1 cellular context compared by ENCODE assay signal in genomic region chr4:83390965-83391364, GRCh38.
TF ChIP-seq lines count a peak whose summit lies in the region.

No MANE protein-coding gene starts in this region.

TF ChIP-seq in HepG2, 621 proteins besides CTCF, POLR2A, EP300 and RAD21 (continued from another document):
- TF ChIP-seq CBFB (CRISPR knock-in tag; IDR thresholded peaks at IDR 0.05) (no peak), ZNF720 (CRISPR knock-in tag; IDR thresholded peaks at IDR 0.05) (no peak), MAFF (IDR thresholded peaks at IDR 0.05; ENCODE audit: low read depth, low read length) (peak; percentile 84), RORA (CRISPR knock-in tag; IDR thresholded peaks at IDR 0.05) (no peak), RARA (CRISPR knock-in tag; IDR thresholded peaks at IDR 0.05) (peak; percentile 68; the same call in 1 of the 2 replicates), MAFK (conservative IDR thresholded peaks at IDR 0.05 in 1 of 2, IDR thresholded peaks at IDR 0.05 in 1 of 2; ENCODE audit: low read length in 2 of 2) (peak; percentile 88 to 89), ATM (IDR thresholded peaks at IDR 0.05; ENCODE audit: borderline replicate concordance) (no peak), CSRNP1 (CRISPR knock-in tag; IDR thresholded peaks at IDR 0.05) (no peak), ATF7-NPFF (CRISPR knock-in tag; IDR thresholded peaks at IDR 0.05; ENCODE audit: low read depth) (no peak), ZNF678 (CRISPR knock-in tag; IDR thresholded peaks at IDR 0.05) (no peak), ZXDC (CRISPR knock-in tag; IDR thresholded peaks at IDR 0.05) (no peak), DNMT1 (CRISPR knock-in tag; IDR thresholded peaks at IDR 0.05) (no peak), ZSCAN21 (CRISPR knock-in tag; IDR thresholded peaks at IDR 0.05; ENCODE audit: borderline replicate concordance) (no peak), TBP (CRISPR knock-in tag; IDR thresholded peaks at IDR 0.05) (no peak), MBNL3 (CRISPR knock-in tag; conservative IDR thresholded peaks at IDR 0.05) (no peak), ZMYM3 (CRISPR knock-in tag; IDR thresholded peaks at IDR 0.05) (no peak), BRCA1 (CRISPR knock-in tag; IDR thresholded peaks at IDR 0.05) (no peak), MLX (CRISPR knock-in tag; IDR thresholded peaks at IDR 0.05) (0 out of 2 replicates have a peak, but pooled peaks have one; percentile 17), ZNF543 (CRISPR knock-in tag; IDR thresholded peaks at IDR 0.05) (no peak), TRAFD1 (CRISPR knock-in tag; IDR thresholded peaks at IDR 0.05; ENCODE audit: borderline replicate concordance) (no peak), ZNF792 (CRISPR knock-in tag; IDR thresholded peaks at IDR 0.05) (no peak), THYN1 (CRISPR knock-in tag; IDR thresholded peaks at IDR 0.05; ENCODE audit: borderline replicate concordance, low read depth) (no peak), ATAD3A (CRISPR knock-in tag; IDR thresholded peaks at IDR 0.05) (no peak)
- TF ChIP-seq, protein P1, sequence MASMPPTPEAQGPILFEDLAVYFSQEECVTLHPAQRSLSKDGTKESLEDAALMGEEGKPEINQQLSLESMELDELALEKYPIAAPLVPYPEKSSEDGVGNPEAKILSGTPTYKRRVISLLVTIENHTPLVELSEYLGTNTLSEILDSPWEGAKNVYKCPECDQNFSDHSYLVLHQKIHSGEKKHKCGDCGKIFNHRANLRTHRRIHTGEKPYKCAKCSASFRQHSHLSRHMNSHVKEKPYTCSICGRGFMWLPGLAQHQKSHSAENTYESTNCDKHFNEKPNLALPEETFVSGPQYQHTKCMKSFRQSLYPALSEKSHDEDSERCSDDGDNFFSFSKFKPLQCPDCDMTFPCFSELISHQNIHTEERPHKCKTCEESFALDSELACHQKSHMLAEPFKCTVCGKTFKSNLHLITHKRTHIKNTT (CRISPR knock-in tag; IDR thresholded peaks at IDR 0.05) = no peak
- TF ChIP-seq, protein P2, sequence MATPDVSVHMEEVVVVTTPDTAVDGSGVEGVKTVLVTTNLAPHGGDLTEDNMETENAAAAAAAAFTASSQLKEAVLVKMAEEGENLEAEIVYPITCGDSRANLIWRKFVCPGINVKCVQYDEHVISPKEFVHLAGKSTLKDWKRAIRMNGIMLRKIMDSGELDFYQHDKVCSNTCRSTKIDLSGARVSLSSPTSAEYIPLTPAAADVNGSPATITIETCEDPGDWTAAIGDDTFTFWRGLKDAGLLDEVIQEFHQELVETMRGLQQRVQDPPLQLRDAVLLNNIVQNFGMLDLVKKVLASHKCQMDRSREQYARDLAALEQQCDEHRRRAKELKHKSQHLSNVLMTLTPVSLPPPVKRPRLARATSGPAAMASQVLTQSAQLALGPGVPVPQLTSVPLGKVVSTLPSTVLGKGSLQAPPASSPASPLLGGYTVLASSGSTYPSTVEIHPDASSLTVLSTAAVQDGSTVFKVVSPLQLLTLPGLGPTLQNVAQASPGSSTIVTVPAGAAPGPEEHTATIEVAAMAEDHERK (CRISPR knock-in tag; IDR thresholded peaks at IDR 0.05; ENCODE audit: low read depth) = no peak
